ENCODE assay signal across 8 cellular contexts in the genomic region with DNA sequence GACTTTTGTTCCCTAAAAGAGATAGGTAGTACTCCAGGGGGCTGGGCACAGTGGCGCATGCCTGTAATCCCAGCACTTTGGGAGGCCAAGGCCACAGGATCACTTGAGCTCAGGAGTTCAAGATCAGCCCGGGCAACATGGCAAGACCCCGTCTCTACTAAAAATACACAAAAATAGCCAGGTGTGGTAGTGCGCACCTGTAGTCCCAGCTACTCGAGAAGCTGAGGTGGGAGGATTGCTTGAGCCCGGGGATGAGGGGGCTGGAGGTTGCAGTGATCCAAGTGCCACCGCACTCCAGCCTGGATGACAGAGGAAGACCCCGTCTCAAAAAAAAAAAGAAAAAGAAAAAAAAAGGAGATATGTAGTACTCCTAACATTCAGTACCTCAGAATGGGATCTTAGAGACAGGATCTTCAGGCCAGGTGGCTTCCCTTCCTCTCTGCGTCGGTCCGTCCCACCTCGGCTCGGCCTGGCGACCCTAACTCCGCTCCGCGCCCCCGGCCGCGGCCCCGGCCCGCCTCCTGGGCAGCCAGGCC.
A peak's percentile ranks its signal among the peaks of the same experiment; 100 is the strongest.
DNase-seq lines count a peak whose midpoint lies in the region; ATAC-seq and TF ChIP-seq lines count a peak whose summit lies in the region.

No MANE protein-coding gene starts in this region.

- no peak for ATAC-seq in Right ventricle myocardium superior (ENCODE audit: poor library complexity)

- intact Hi-C loops in left ventricle myocardium inferior (cut with micrococcal nuclease) = no loop called here
- intact Hi-C loops in Right ventricle myocardium superior (cut with DNase I) = no loop called here

- H3K4me3 ChIP-seq in left ventricle myocardium inferior (peak overlapping the region; percentile 81), cardiac fibroblast (replicated peaks in 1 of 2; ENCODE audit: low read depth in 2 of 2, low read length in 2 of 2) (peak overlapping the region; percentile 64 to 84), muscle layer of duodenum (ENCODE audit: low read depth in 1 of 2, low read length in 2 of 2) (peak overlapping the region; percentile 67 to 79)

- TF ChIP-seq CTCF in left ventricle myocardium inferior (IDR thresholded peaks at IDR 0.05; ENCODE audit: borderline replicate concordance) (no peak), cardiac fibroblast (IDR thresholded peaks at IDR 0.05; ENCODE audit: low read depth, low read length) (no peak)

- H3K4me1 ChIP-seq in left ventricle myocardium inferior (peaks cover 17% of the 10 kb centered on the region), muscle layer of duodenum (ENCODE audit: control insufficient read depth in 1 of 2, insufficient read depth in 2 of 2, low read length in 2 of 2) (peaks cover 0 to 18% of the 10 kb centered on the region in 2 donors)

- H3K9me3 ChIP-seq in left ventricle myocardium inferior (replicated peaks) (no peaks in the 10 kb centered on the region), KOPT-K1 (ENCODE audit: insufficient read depth, low read length, poor library complexity, severe bottlenecking) (no peaks in the 10 kb centered on the region), muscle layer of duodenum (ENCODE audit: control insufficient read depth in 1 of 2, low read length in 2 of 2) (no peaks in the 10 kb centered on the region)

- DNase-seq in left ventricle myocardium inferior = no peak
- no peak for DNase-seq in Right ventricle myocardium superior
- no peak for DNase-seq in cardiac fibroblast (ENCODE audit: low read depth in 2 of 2)
- DNase-seq in NCI-H2196 (lab: John Stamatoyannopoulos, UW; ENCODE audit: unreplicated experiment) = no peak
- no peak for DNase-seq in NCI-H146 (lab: John Stamatoyannopoulos, UW)
- DNase-seq in NCI-H1930 (lab: John Stamatoyannopoulos, UW) = no peak

- H3K27me3 ChIP-seq in left ventricle myocardium inferior (ENCODE audit: low read depth) (no peaks in the 10 kb centered on the region), muscle layer of duodenum (ENCODE audit: low read depth, low read length) (no peaks in the 10 kb centered on the region)

- H3K27ac ChIP-seq in left ventricle myocardium inferior (replicated peaks) (peak overlapping the region; percentile 83), KOPT-K1 (ENCODE audit: low read depth, low read length, poor library complexity, severe bottlenecking) (peak overlapping the region; percentile 75), muscle layer of duodenum (ENCODE audit: low read length) (no peak overlapping the region)

- no peaks in the 10 kb centered on the region for H3K36me3 ChIP-seq in left ventricle myocardium inferior
- peaks cover 6% of the 10 kb centered on the region; the same call in 1 of the 2 replicates for H3K36me3 ChIP-seq in KOPT-K1 (ENCODE audit: insufficient read depth, low read length)
- no peaks in the 10 kb centered on the region for H3K36me3 ChIP-seq in muscle layer of duodenum (ENCODE audit: control insufficient read depth in 1 of 2, insufficient read depth in 2 of 2, low read length in 2 of 2)
